7 cellular contexts compared by ENCODE assay signal in genomic region chr19:4396949-4397783, GRCh38. TPM values are rescaled to one million over a fixed set of nuclear protein-coding genes. Genes with fewer than 3 reads are reported as not detected.
A peak's percentile ranks its signal among the peaks of the same experiment; 100 is the strongest.
DNase-seq lines count a peak whose midpoint lies in the region; ATAC-seq and TF ChIP-seq lines count a peak whose summit lies in the region.
"Had no signal": no experiment of that assay in that cellular context is flagged by ENCODE, and none has a peak within 500 bp of the region (broad histone marks: within the 10 kb centered on the region; RNA-seq: fewer than 3 reads in every experiment).

No MANE protein-coding gene starts in this region.

- H2BK20ac ChIP-seq in H9 (ENCODE audit: low read depth, low read length, poor library complexity, severe bottlenecking), result no peak overlapping the region

- peaks cover 5% of the 10 kb centered on the region for H3K23me2 ChIP-seq in H9 (ENCODE audit: insufficient read length, low read depth, low read length, poor library complexity, severe bottlenecking)

- H3K79me2 ChIP-seq in H9 (ENCODE audit: insufficient read depth, low read length), result peaks cover 22% of the 10 kb centered on the region; the same call in 1 of the 2 replicates

- H3K27ac Mint-ChIP-seq in H9, result no peak overlapping the region
- H3K27ac Mint-ChIP-seq in activated naive CD4-positive, alpha-beta T cell treated with anti-CD3 and anti-CD28 coated beads for 36 hours, result no peak overlapping the region

- TF ChIP-seq CTCF in heart left ventricle (IDR thresholded peaks at IDR 0.05) (no peak), H9 (conservative IDR thresholded peaks at IDR 0.05) (no peak)

- no peak overlapping the region for H2BK120ac ChIP-seq in mesenchymal stem cell (ENCODE audit: low read depth, low read length)
- H2BK120ac ChIP-seq in H9 (ENCODE audit: low read depth, low read length, poor library complexity, severe bottlenecking), result no peak overlapping the region

- H4K8ac ChIP-seq in mesenchymal stem cell (ENCODE audit: low read length), result no peak overlapping the region
- H4K8ac ChIP-seq in H9 (replicated peaks; ENCODE audit: insufficient read length, low read depth, low read length), result no peak overlapping the region

- TF ChIP-seq POLR2A in heart left ventricle (IDR thresholded peaks at IDR 0.05), result no peak

- H3K4me1 Mint-ChIP-seq in H9, result peaks cover 43 to 50% of the 10 kb centered on the region in 2 experiments
- H3K4me1 Mint-ChIP-seq in activated naive CD4-positive, alpha-beta T cell treated with anti-CD3 and anti-CD28 coated beads for 36 hours (ENCODE audit: low read depth), result peaks cover 79% of the 10 kb centered on the region

- H2BK5ac ChIP-seq in mesenchymal stem cell (ENCODE audit: low read depth, low read length, poor library complexity, severe bottlenecking) (no peak overlapping the region), H9 (ENCODE audit: insufficient read length, low read length) (no peak overlapping the region)

- CTCF ChIA-PET in activated naive CD4-positive, alpha-beta T cell treated with anti-CD3 and anti-CD28 coated beads for 36 hours (lab: Charles Lee), result no interaction called here

- no peak for ATAC-seq in heart left ventricle
- no peak for ATAC-seq in GM21528 (IDR thresholded peaks at IDR 0.05; ENCODE audit: low FRiP score, unreplicated experiment)
- ATAC-seq: lower lobe of right lung had no signal

- H2AFZ ChIP-seq in mesenchymal stem cell (ENCODE audit: low read depth, low read length) (no peak overlapping the region), H9 (ENCODE audit: low read length) (no peak overlapping the region)

- no peak overlapping the region for H3K14ac ChIP-seq in mesenchymal stem cell (ENCODE audit: low read length in 2 of 2)
- H3K14ac ChIP-seq in H9 (ENCODE audit: insufficient read depth, low read length), result no peak overlapping the region

- H3K4me1 ChIP-seq in heart left ventricle (peaks cover 0 to 85% (median 65%) of the 10 kb centered on the region in 12 donors), mesenchymal stem cell (ENCODE audit: control insufficient read depth, insufficient read depth, low read depth, low read length) (peaks cover 17% of the 10 kb centered on the region), H9 (ENCODE audit: insufficient read depth, low read length) (no peaks in the 10 kb centered on the region; the same call in 1 of the 2 replicates)

- H3K27ac ChIP-seq in heart left ventricle (peak overlapping the region in 8 of 12 donors; percentile 13 to 57 (median 36)), mesenchymal stem cell (ENCODE audit: low read length, poor library complexity, severe bottlenecking) (no peak overlapping the region), H9 (ENCODE audit: insufficient read length, low read depth, low read length) (no peak overlapping the region)
- H3K27ac ChIP-seq: lower lobe of right lung had no signal

- H3K36me3 ChIP-seq in heart left ventricle (peaks cover 0 to 32% (median 17%) of the 10 kb centered on the region in 9 donors), mesenchymal stem cell (ENCODE audit: control insufficient read depth in 1 of 2, insufficient read depth in 2 of 2, low read depth in 1 of 2, low read length in 2 of 2) (peaks cover 28 to 44% of the 10 kb centered on the region in 2 experiments)

- H3K9me3 ChIP-seq in heart left ventricle (no peaks in the 10 kb centered on the region), mesenchymal stem cell (ENCODE audit: control insufficient read depth, low read length) (no peaks in the 10 kb centered on the region), H9 (ENCODE audit: control insufficient read depth, low read depth, low read length) (no peaks in the 10 kb centered on the region)
- H3K9me3 ChIP-seq: lower lobe of right lung had no signal

- WGBS in heart left ventricle, 4 donors, result 53 to 67% (median 55%) methylated on average over 13 to 15 of the region's 15 CpGs
- WGBS in mesenchymal stem cell, result 94% methylated on average over 14 of the region's 15 CpGs
- no CpG with 5 or more reads among the region's 15 CpGs for WGBS in H9 (ENCODE audit: extremely low coverage, insufficient read length, low lambda C conversion rate)

- H3K4ac ChIP-seq in mesenchymal stem cell (ENCODE audit: low read depth in 1 of 2, low read length in 2 of 2), result no peak overlapping the region
- H3K4ac ChIP-seq in H9 (ENCODE audit: low read depth, low read length), result no peak overlapping the region

- H3T11ph ChIP-seq in H9 (ENCODE audit: low read length), result no peak overlapping the region

- no peaks in the 10 kb centered on the region for H4K20me1 ChIP-seq in H9 (ENCODE audit: control insufficient read depth, insufficient read depth, insufficient read length)

- H4K91ac ChIP-seq in mesenchymal stem cell (ENCODE audit: low read length) (no peak overlapping the region), H9 (ENCODE audit: insufficient read length, low read depth, low read length) (no peak overlapping the region)

- no peak overlapping the region for H3K4me3 Mint-ChIP-seq in H9
- H3K4me3 Mint-ChIP-seq in activated naive CD4-positive, alpha-beta T cell treated with anti-CD3 and anti-CD28 coated beads for 36 hours, result no peak overlapping the region

- peak overlapping the region; percentile 68 for H3K9ac ChIP-seq in mesenchymal stem cell (ENCODE audit: low read length)
- H3K9ac ChIP-seq in H9 (ENCODE audit: extremely low read depth, insufficient read length, low read length), result no peak overlapping the region

- no peaks in the 10 kb centered on the region for H3K9me3 Mint-ChIP-seq in H9
- H3K9me3 Mint-ChIP-seq in activated naive CD4-positive, alpha-beta T cell treated with anti-CD3 and anti-CD28 coated beads for 36 hours, result no peaks in the 10 kb centered on the region

- H3K27me3 ChIP-seq in heart left ventricle (no peaks in the 10 kb centered on the region), mesenchymal stem cell (ENCODE audit: control insufficient read depth in 1 of 2, insufficient read depth in 1 of 2, low read length in 2 of 2) (no peaks in the 10 kb centered on the region), H9 (ENCODE audit: insufficient read depth, low read length) (no peaks in the 10 kb centered on the region)

- DNase-seq in heart left ventricle, result peak in 2 of 5 donors; percentile 43 to 47
- no peak for DNase-seq in cardiac septum (ENCODE audit: low spot score)
- no peak for DNase-seq in mesenchymal stem cell
- no peak for DNase-seq in H9
- no peak for DNase-seq in activated naive CD4-positive, alpha-beta T cell treated with anti-CD3 and anti-CD28 coated beads for 36 hours
- DNase-seq: lower lobe of right lung had no signal

- no peak overlapping the region for H2BK12ac ChIP-seq in mesenchymal stem cell (ENCODE audit: low read length in 2 of 2)
- H2BK12ac ChIP-seq in H9 (ENCODE audit: insufficient read length, low read depth, low read length), result no peak overlapping the region

- H3K4me3 ChIP-seq in heart left ventricle (no peak overlapping the region), mesenchymal stem cell (ENCODE audit: insufficient read depth in 1 of 2, low read depth in 1 of 2, low read length in 2 of 2) (peak overlapping the region in 1 of 2 experiments; percentile 62)
- H3K4me3 ChIP-seq: lower lobe of right lung had no signal

- H3K4me2 ChIP-seq in mesenchymal stem cell (ENCODE audit: low read length, poor library complexity, severe bottlenecking), result no peak overlapping the region
- H3K4me2 ChIP-seq in H9 (ENCODE audit: insufficient read depth, insufficient read length, low read length), result no peak overlapping the region

- no peaks in the 10 kb centered on the region for H3K79me1 ChIP-seq in mesenchymal stem cell (replicated peaks; ENCODE audit: low read length, poor library complexity, severe bottlenecking)
- peaks cover 18% of the 10 kb centered on the region for H3K79me1 ChIP-seq in H9 (ENCODE audit: insufficient read depth, low read depth, low read length, poor library complexity, severe bottlenecking)

- H3K18ac ChIP-seq in mesenchymal stem cell (ENCODE audit: low read depth in 1 of 2, low read length in 2 of 2) (no peak overlapping the region), H9 (ENCODE audit: insufficient read length, low read depth, low read length) (no peak overlapping the region)

- peak overlapping the region in 1 of 2 experiments; percentile 50 for H3K23ac ChIP-seq in mesenchymal stem cell (ENCODE audit: low read length in 2 of 2)
- H3K23ac ChIP-seq in H9 (ENCODE audit: insufficient read length, low read depth, low read length), result no peak overlapping the region

- H2AK5ac ChIP-seq in mesenchymal stem cell (ENCODE audit: low read length, severe bottlenecking) (no peak overlapping the region), H9 (ENCODE audit: insufficient read length, low read length) (no peak overlapping the region)

- peaks cover 6 to 25% (median 23%) of the 10 kb centered on the region in 3 experiments; a peak in 6 of 7 replicates for H3K36me3 Mint-ChIP-seq in H9 (ENCODE audit: insufficient read depth in 1 of 3, low read depth in 3 of 3)
- H3K36me3 Mint-ChIP-seq in activated naive CD4-positive, alpha-beta T cell treated with anti-CD3 and anti-CD28 coated beads for 36 hours (ENCODE audit: low read depth), result peaks cover 14% of the 10 kb centered on the region

- no peak overlapping the region for H2BK15ac ChIP-seq in mesenchymal stem cell (ENCODE audit: low read depth, poor library complexity, severe bottlenecking)
- no peak overlapping the region for H2BK15ac ChIP-seq in H9 (ENCODE audit: low read depth, low read length)

- H3K27me3 Mint-ChIP-seq in H9 (ENCODE audit: low read depth), result no peaks in the 10 kb centered on the region; the same call in 1 of the 2 replicates
- H3K27me3 Mint-ChIP-seq in activated naive CD4-positive, alpha-beta T cell treated with anti-CD3 and anti-CD28 coated beads for 36 hours (ENCODE audit: low read depth), result no peaks in the 10 kb centered on the region

- no peak overlapping the region for H3K56ac ChIP-seq in H9 (ENCODE audit: insufficient read length, low read depth, low read length)

- intact Hi-C loops in heart left ventricle (cut with DNase I) (loop anchor here in 2 of 10 donors (5.0 kb wide), 1 partner anchor 55 kb away; the partner anchor contains the start of gene MPND (in 2 of the 2)), cardiac septum (cut with DNase I) (loop anchor here (5.0 kb wide), 1 partner anchor 45 kb away; no protein-coding TSS in a partner anchor)
- intact Hi-C loops in activated naive CD4-positive, alpha-beta T cell treated with anti-CD3 and anti-CD28 coated beads for 36 hours (cut with micrococcal nuclease), result no loop called here

- H4K5ac ChIP-seq in H9 (ENCODE audit: insufficient read length, low read depth, low read length), result no peak overlapping the region

RNA-seq across cellular contexts. Expression of gene SH3GL1, which starts 3.2 kb away (rescaled TPM):
- total RNA-seq in heart left ventricle (10 to 100 TPM; 14.4 to 43.6 (median 22.2) TPM), cardiac septum (22.0 TPM), H9 (2021) (85.5 TPM in 2 replicates)
- 10 to 100 TPM; 17.3 to 43.3 TPM for polyA plus RNA-seq in heart left ventricle
- polyA plus RNA-seq in mesenchymal stem cell (2013, experiment 1 of 2), result 108 TPM
- polyA plus RNA-seq in mesenchymal stem cell (2013, experiment 2 of 2), result 106 TPM
- 10 to 100 TPM; 31.7 to 32.1 TPM for total RNA-seq in activated naive CD4-positive, alpha-beta T cell treated with anti-CD3 and anti-CD28 coated beads for 36 hours

RNA-seq across cellular contexts. Expression of gene CHAF1A, which starts 5.3 kb away (rescaled TPM):
- 10 to 100 TPM in 1 of 9 donors, 1 to 10 TPM in 8; 3.0 to 10.7 (median 5.5) TPM for total RNA-seq in heart left ventricle
- 1 to 10 TPM; 2.9 to 5.6 TPM for polyA plus RNA-seq in heart left ventricle
- total RNA-seq in cardiac septum, result 5.1 TPM
- polyA plus RNA-seq in mesenchymal stem cell (2013, experiment 1 of 2), result 7.6 TPM
- 6.3 TPM for polyA plus RNA-seq in mesenchymal stem cell (2013, experiment 2 of 2)
- total RNA-seq in H9 (2021), result 143 and 148 TPM in 2 replicates
- total RNA-seq in activated naive CD4-positive, alpha-beta T cell treated with anti-CD3 and anti-CD28 coated beads for 36 hours, result 10 to 100 TPM; 57.3 to 65.1 TPM

RNA-seq across cellular contexts. Expression of gene MPND, which starts 53.8 kb away (rescaled TPM):
- 10 to 100 TPM in 7 of 9 donors, 1 to 10 TPM in 2; 8.2 to 23.7 (median 19.0) TPM for total RNA-seq in heart left ventricle
- 10 to 100 TPM; 14.4 to 21.9 TPM for polyA plus RNA-seq in heart left ventricle
- total RNA-seq in cardiac septum, result 14.9 TPM
- 6.9 TPM for polyA plus RNA-seq in mesenchymal stem cell (2013, experiment 1 of 2)
- polyA plus RNA-seq in mesenchymal stem cell (2013, experiment 2 of 2), result 6.1 TPM
- total RNA-seq in H9 (2021), result 37.0 and 38.2 TPM in 2 replicates
- 10 to 100 TPM; 16.3 to 18.6 TPM for total RNA-seq in activated naive CD4-positive, alpha-beta T cell treated with anti-CD3 and anti-CD28 coated beads for 36 hours

RNA-seq across cellular contexts. Expression of gene STAP2, which starts 58.5 kb away (rescaled TPM):
- total RNA-seq in heart left ventricle (10 to 100 TPM in 1 of 9 donors, 1 to 10 TPM in 6, under 1 TPM in 2; 0.67 to 14.2 (median 2.1) TPM), cardiac septum (0.83 TPM), H9 (2021) (19.0 and 20.2 TPM in 2 replicates)
- 1 to 10 TPM; 1.1 to 1.9 TPM for polyA plus RNA-seq in heart left ventricle
- polyA plus RNA-seq in mesenchymal stem cell (2013, experiment 1 of 2), result 2.0 TPM
- 2.5 TPM for polyA plus RNA-seq in mesenchymal stem cell (2013, experiment 2 of 2)
- 10 to 100 TPM in 1 of 2 experiments, 1 to 10 TPM in 1; 8.1 to 10.7 TPM for total RNA-seq in activated naive CD4-positive, alpha-beta T cell treated with anti-CD3 and anti-CD28 coated beads for 36 hours

Comparison
In these comparisons a context has a peak if more than half of its experiments do, and no peak if none do; other contexts are left out.
1. H3K27ac ChIP-seq: peak in heart left ventricle (8 of 12); none in mesenchymal stem cell (single experiment) and H9 (single experiment).